Comparison of ENCODE assay signal across 8 cellular contexts in genomic region chr17:5438716-5439445, GRCh38. TPM values are rescaled to one million over a fixed set of nuclear protein-coding genes. Genes with fewer than 3 reads are reported as not detected.
A peak's percentile ranks its signal among the peaks of the same experiment; 100 is the strongest.
DNase-seq lines count a peak whose midpoint lies in the region; ATAC-seq, FAIRE-seq and TF ChIP-seq lines count a peak whose summit lies in the region.

Gene C1QBP, minus strand, starts transcription at chr17:5439155. Its CDS starts 82 bp downstream, at chr17:5439073.

- H3K36me3 ChIP-seq in body of pancreas (replicated peaks in 1 of 2; ENCODE audit: insufficient read depth in 1 of 2, low read depth in 2 of 2): peaks cover 0 to 15% of the 10 kb centered on the region in 2 donors
- H3K36me3 ChIP-seq in iPS DF 6.9 (ENCODE audit: control insufficient read depth, insufficient read depth, low read length): peaks cover 24% of the 10 kb centered on the region

- H3K27me3 ChIP-seq in body of pancreas (no peaks in the 10 kb centered on the region), iPS DF 6.9 (ENCODE audit: control insufficient read depth, insufficient read depth, low read length) (no peaks in the 10 kb centered on the region)

- FAIRE-seq in TTC549 (lab: Jason Lieb, UNC): peak; percentile 33

- peak within 1 kb of the TSS in 3 of 4 donors; percentile 58 to 84 (median 76) for H3K27ac ChIP-seq in body of pancreas
- H3K27ac ChIP-seq in iPS DF 6.9 (ENCODE audit: low read length): no peak within 1 kb of the TSS

- peak within 1 kb of the TSS; percentile 56 to 83 for H3K4me3 ChIP-seq in body of pancreas
- peak within 1 kb of the TSS; percentile 100 for H3K4me3 ChIP-seq in iPS DF 6.9 (ENCODE audit: low read length)
- peak within 1 kb of the TSS; percentile 78 for H3K4me3 ChIP-seq in skeletal muscle cell (ENCODE audit: low read depth, low read length)

- DNase-seq in A172 (ENCODE audit: low spot score) (peak; percentile 92), NCI-H2107 treated with DMSO at 0.1 percent for 48 hours (lab: John Stamatoyannopoulos, UW; ENCODE audit: unreplicated experiment) (peak; percentile 46), body of pancreas (peak; percentile 92 to 95 (median 94)), iPS DF 6.9 (ENCODE audit: low read depth, low spot score) (peak; percentile 91), skeletal muscle cell (ENCODE audit: low read depth) (peak; percentile 56)

- no peaks in the 10 kb centered on the region for H3K9me3 ChIP-seq in body of pancreas
- no peaks in the 10 kb centered on the region for H3K9me3 ChIP-seq in iPS DF 6.9 (ENCODE audit: control insufficient read depth, insufficient read depth, low read length)

- ATAC-seq in GM18511 (IDR thresholded peaks at IDR 0.05; ENCODE audit: unreplicated experiment): peak; percentile 73
- peak; percentile 73 for ATAC-seq in HG03039 (IDR thresholded peaks at IDR 0.05; ENCODE audit: unreplicated experiment)
- ATAC-seq in body of pancreas: peak; percentile 97

- peak; percentile 99 to 100 (median 99) for TF ChIP-seq CTCF in body of pancreas (IDR thresholded peaks at IDR 0.05)

- 1% methylated on average over 19 to 75 of the region's 75 CpGs for WGBS in body of pancreas, 2 donors
- WGBS in iPS DF 6.9 (ENCODE audit: insufficient coverage, insufficient read length): no CpG with 5 or more reads among the region's 75 CpGs

- intact Hi-C loops in body of pancreas (cut with DNase I): loop anchor here (10.0 kb wide), 1 partner anchor 184 kb away; no protein-coding TSS in a partner anchor

- peak in 2 of 3 donors; percentile 59 to 67 for TF ChIP-seq POLR2A in body of pancreas (IDR thresholded peaks at IDR 0.05)

- H3K4me1 ChIP-seq in body of pancreas (peaks cover 24% of the 10 kb centered on the region), iPS DF 6.9 (ENCODE audit: control insufficient read depth, insufficient read depth, low read length) (0 out of 2 replicates have a peak, but pooled peaks cover 1% of the 10 kb centered on the region)

RNA-seq across cellular contexts. Expression of gene C1QBP, which starts in this region (rescaled TPM):
- total RNA-seq in A172 (2014; rRNA removed; shearing (Covaris generic)): 520 and 582 TPM in 2 replicates
- 10 to 100 TPM; 46.5 to 62.3 TPM for total RNA-seq in body of pancreas
